In the genomic region with DNA sequence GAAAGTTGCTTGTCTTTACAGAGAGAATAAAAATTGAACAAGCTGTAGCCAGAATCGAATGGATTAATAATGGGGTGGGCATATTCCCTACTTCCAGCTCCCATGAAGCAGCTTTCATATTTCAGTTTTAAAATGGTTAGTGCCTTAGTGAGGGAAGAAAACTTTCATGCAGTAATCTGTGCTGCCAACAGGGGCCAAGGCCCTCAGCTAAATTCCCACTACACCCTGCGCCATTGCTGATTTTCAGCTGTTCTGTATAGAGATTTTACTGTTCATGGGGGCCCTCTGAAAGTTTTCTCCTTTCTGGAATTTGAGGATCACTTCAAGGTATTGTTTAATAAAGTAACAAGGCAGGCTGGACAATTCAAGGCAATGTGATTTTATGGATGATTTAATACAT, we compare ENCODE assay signal across 2 cellular contexts.
TF ChIP-seq lines count a peak whose summit lies in the region.

No MANE protein-coding gene starts in this region.

TF ChIP-seq in HepG2, 621 proteins besides CTCF, POLR2A, EP300 and RAD21:
- TF ChIP-seq ZUFSP (CRISPR knock-in tag; IDR thresholded peaks at IDR 0.05; ENCODE audit: borderline replicate concordance) (no peak), ETV6 (CRISPR knock-in tag; conservative IDR thresholded peaks at IDR 0.05) (no peak), HOXA9 (CRISPR knock-in tag; IDR thresholded peaks at IDR 0.05; ENCODE audit: borderline replicate concordance) (no peak), HDAC6 (IDR thresholded peaks at IDR 0.05; ENCODE audit: low read depth, low read length) (no peak), NAIF1 (CRISPR knock-in tag; IDR thresholded peaks at IDR 0.05; ENCODE audit: borderline replicate concordance) (no peak), ZNF644 (CRISPR knock-in tag; IDR thresholded peaks at IDR 0.05; ENCODE audit: low read depth) (no peak), NKX3-1 (CRISPR knock-in tag; IDR thresholded peaks at IDR 0.05) (no peak), ZNF7 (CRISPR knock-in tag; IDR thresholded peaks at IDR 0.05) (no peak), NFE2L1 (CRISPR knock-in tag; IDR thresholded peaks at IDR 0.05; ENCODE audit: borderline replicate concordance) (no peak), ZNF143 (CRISPR knock-in tag; IDR thresholded peaks at IDR 0.05) (no peak), RARG (CRISPR knock-in tag; IDR thresholded peaks at IDR 0.05; ENCODE audit: low read depth) (no peak), CEBPB (IDR thresholded peaks at IDR 0.05; ENCODE audit: borderline replicate concordance, low read depth, low read length) (no peak)
- TF ChIP-seq, protein P1, sequence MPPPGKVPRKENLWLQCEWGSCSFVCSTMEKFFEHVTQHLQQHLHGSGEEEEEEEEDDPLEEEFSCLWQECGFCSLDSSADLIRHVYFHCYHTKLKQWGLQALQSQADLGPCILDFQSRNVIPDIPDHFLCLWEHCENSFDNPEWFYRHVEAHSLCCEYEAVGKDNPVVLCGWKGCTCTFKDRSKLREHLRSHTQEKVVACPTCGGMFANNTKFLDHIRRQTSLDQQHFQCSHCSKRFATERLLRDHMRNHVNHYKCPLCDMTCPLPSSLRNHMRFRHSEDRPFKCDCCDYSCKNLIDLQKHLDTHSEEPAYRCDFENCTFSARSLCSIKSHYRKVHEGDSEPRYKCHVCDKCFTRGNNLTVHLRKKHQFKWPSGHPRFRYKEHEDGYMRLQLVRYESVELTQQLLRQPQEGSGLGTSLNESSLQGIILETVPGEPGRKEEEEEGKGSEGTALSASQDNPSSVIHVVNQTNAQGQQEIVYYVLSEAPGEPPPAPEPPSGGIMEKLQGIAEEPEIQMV (CRISPR knock-in tag; IDR thresholded peaks at IDR 0.05; ENCODE audit: low read depth) = no peak
- TF ChIP-seq, protein P2, sequence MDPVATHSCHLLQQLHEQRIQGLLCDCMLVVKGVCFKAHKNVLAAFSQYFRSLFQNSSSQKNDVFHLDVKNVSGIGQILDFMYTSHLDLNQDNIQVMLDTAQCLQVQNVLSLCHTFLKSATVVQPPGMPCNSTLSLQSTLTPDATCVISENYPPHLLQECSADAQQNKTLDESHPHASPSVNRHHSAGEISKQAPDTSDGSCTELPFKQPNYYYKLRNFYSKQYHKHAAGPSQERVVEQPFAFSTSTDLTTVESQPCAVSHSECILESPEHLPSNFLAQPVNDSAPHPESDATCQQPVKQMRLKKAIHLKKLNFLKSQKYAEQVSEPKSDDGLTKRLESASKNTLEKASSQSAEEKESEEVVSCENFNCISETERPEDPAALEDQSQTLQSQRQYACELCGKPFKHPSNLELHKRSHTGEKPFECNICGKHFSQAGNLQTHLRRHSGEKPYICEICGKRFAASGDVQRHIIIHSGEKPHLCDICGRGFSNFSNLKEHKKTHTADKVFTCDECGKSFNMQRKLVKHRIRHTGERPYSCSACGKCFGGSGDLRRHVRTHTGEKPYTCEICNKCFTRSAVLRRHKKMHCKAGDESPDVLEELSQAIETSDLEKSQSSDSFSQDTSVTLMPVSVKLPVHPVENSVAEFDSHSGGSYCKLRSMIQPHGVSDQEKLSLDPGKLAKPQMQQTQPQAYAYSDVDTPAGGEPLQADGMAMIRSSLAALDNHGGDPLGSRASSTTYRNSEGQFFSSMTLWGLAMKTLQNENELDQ (CRISPR knock-in tag; IDR thresholded peaks at IDR 0.05; ENCODE audit: borderline replicate concordance) = no peak
- TF ChIP-seq, protein P3, sequence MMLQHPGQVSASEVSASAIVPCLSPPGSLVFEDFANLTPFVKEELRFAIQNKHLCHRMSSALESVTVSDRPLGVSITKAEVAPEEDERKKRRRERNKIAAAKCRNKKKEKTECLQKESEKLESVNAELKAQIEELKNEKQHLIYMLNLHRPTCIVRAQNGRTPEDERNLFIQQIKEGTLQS (CRISPR knock-in tag; IDR thresholded peaks at IDR 0.05) = no peak

TF ChIP-seq in HEK293T, 16 proteins besides CTCF, POLR2A, EP300 and RAD21 (continued from another document):
- TF ChIP-seq LEF1 (IDR thresholded peaks at IDR 0.05; ENCODE audit: borderline replicate concordance) = no peak
- no peak for TF ChIP-seq TARDBP (IDR thresholded peaks at IDR 0.05)
- no peak for TF ChIP-seq FOXK2 (IDR thresholded peaks at IDR 0.05)
- no peak for TF ChIP-seq ARNT (IDR thresholded peaks at IDR 0.05)
- no peak for TF ChIP-seq CTBP1 (IDR thresholded peaks at IDR 0.05; ENCODE audit: borderline replicate concordance)
- TF ChIP-seq ZNF384 (IDR thresholded peaks at IDR 0.05) = no peak
- no peak for TF ChIP-seq FOXM1 (IDR thresholded peaks at IDR 0.05; ENCODE audit: borderline replicate concordance)
- TF ChIP-seq HDGF (IDR thresholded peaks at IDR 0.05; ENCODE audit: borderline replicate concordance) = no peak
- TF ChIP-seq SP1 (IDR thresholded peaks at IDR 0.05) = no peak
- no peak for TF ChIP-seq BHLHE40 (IDR thresholded peaks at IDR 0.05; ENCODE audit: borderline replicate concordance)
- TF ChIP-seq L3MBTL2 (conservative IDR thresholded peaks at IDR 0.05) = no peak
- TF ChIP-seq FOXA1 (IDR thresholded peaks at IDR 0.05) = no peak
TF ChIP-seq in HEK293T: peak in this region for 0.
